ENCODE assay signal across 1 cellular context in the genomic region with DNA sequence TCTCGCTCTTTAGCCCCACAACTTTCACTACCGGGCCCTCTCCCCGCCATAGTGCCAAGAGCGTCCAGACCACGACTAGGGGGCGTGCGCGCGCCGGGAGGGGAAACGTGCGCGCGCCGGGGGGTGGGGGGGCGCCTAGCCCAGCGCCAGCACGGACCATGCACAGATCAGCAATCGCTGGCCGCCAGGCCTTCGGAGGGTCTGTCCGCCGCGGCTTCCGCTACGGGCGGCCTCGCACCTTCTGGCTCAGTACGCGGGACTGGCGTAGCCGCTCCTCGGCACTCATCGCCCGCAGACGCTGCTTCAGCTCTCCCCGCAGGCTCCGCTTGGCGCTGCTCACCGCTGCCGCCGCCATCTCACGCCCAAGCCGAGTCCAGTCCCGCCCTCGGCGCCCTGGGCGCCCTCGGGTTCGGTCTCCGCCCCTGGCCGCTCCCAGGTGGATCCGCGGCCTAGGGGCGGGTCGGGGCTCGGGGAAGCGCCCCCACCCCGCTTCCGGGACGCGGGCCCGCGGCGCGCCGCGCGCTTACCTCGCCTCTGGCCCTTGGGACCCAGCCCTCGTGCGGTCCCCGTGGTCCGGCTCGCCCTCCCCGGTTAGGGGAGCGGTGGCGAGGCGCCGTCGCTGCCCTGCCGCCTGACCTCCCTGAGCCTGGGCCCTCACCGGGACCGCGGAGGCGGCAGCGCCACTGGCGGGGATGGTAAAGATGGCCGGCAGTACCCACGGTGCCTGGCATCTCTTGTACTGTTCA.
A peak's percentile ranks its signal among the peaks of the same experiment; 100 is the strongest.
TF ChIP-seq lines count a peak whose summit lies in the region.

A gene (minus strand): TSS at position 381 of the 746 bp plus-strand sequence. CDS start 26 bp downstream, at position 355.

TF ChIP-seq in IMR-90, 13 proteins besides CTCF, POLR2A, EP300 and RAD21:
- TF ChIP-seq, protein P1, sequence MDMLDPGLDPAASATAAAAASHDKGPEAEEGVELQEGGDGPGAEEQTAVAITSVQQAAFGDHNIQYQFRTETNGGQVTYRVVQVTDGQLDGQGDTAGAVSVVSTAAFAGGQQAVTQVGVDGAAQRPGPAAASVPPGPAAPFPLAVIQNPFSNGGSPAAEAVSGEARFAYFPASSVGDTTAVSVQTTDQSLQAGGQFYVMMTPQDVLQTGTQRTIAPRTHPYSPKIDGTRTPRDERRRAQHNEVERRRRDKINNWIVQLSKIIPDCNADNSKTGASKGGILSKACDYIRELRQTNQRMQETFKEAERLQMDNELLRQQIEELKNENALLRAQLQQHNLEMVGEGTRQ (IDR thresholded peaks at IDR 0.05; ENCODE audit: low read depth, low read length), result no peak
- no peak for TF ChIP-seq FOS (IDR thresholded peaks at IDR 0.05; ENCODE audit: low read depth, low read length)
- peak; percentile 64; the same call in 1 of the 2 replicates for TF ChIP-seq MAZ (IDR thresholded peaks at IDR 0.05; ENCODE audit: borderline replicate concordance, low read depth, low read length)
- peak; percentile 59; the same call in 1 of the 2 replicates for TF ChIP-seq BHLHE40 (IDR thresholded peaks at IDR 0.05; ENCODE audit: low read depth, low read length)
- TF ChIP-seq RCOR1 (IDR thresholded peaks at IDR 0.05; ENCODE audit: insufficient replicate concordance, low read length), result no peak
- no peak for TF ChIP-seq CEBPB (IDR thresholded peaks at IDR 0.05; ENCODE audit: low read depth, low read length)
- no peak for TF ChIP-seq RFX5 (IDR thresholded peaks at IDR 0.05; ENCODE audit: low read depth, low read length)
- TF ChIP-seq SMC3 (IDR thresholded peaks at IDR 0.05; ENCODE audit: low read depth, low read length), result 0 out of 2 replicates have a peak, but pooled peaks have one; percentile 27
- TF ChIP-seq, protein P2, sequence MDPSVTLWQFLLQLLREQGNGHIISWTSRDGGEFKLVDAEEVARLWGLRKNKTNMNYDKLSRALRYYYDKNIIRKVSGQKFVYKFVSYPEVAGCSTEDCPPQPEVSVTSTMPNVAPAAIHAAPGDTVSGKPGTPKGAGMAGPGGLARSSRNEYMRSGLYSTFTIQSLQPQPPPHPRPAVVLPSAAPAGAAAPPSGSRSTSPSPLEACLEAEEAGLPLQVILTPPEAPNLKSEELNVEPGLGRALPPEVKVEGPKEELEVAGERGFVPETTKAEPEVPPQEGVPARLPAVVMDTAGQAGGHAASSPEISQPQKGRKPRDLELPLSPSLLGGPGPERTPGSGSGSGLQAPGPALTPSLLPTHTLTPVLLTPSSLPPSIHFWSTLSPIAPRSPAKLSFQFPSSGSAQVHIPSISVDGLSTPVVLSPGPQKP (IDR thresholded peaks at IDR 0.05; ENCODE audit: borderline replicate concordance, low read depth, low read length), result no peak
- TF ChIP-seq CHD1 (IDR thresholded peaks at IDR 0.05; ENCODE audit: low read depth, low read length), result no peak
- TF ChIP-seq NFE2L2 (IDR thresholded peaks at IDR 0.05; ENCODE audit: low read depth, low read length), result no peak
- peak; percentile 60; the same call in 1 of the 2 replicates for TF ChIP-seq MXI1 (IDR thresholded peaks at IDR 0.05; ENCODE audit: borderline replicate concordance, low read depth, low read length)
- no peak for TF ChIP-seq MAFK (IDR thresholded peaks at IDR 0.05; ENCODE audit: low read depth, low read length)
